ENCODE assay signal across 8 cellular contexts in the genomic region with DNA sequence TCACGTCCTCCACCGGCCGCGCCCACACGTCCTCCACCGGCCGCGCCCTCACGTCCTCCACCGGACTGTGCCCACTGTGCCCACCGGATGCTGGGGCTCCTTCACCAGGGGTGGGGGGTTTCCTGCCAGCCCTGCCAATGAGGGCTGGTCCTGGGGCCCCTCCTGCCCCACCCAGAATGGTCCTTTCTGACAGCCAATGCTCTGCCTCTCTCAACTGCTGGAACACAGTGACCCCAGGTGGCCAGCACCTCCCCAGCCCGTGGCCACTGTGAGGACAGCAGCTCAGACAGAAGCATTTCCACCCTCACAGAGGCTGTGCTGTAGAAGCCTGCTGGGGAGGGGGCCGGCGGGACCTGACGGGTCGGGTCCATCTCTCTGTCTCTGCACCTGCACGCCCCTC.
DNase-seq lines count a peak whose midpoint lies in the region; ATAC-seq and TF ChIP-seq lines count a peak whose summit lies in the region.

No MANE protein-coding gene starts in this region.

- TF ChIP-seq CTCF in fibroblast of pulmonary artery (IDR thresholded peaks at IDR 0.05; ENCODE audit: low read length, missing control alignments) = peak; percentile 53

- ATAC-seq in HG03469 (IDR thresholded peaks at IDR 0.05; ENCODE audit: unreplicated experiment) = no peak

- no peak overlapping the region for H3K4me3 ChIP-seq in fibroblast of pulmonary artery (replicated peaks; ENCODE audit: low read depth, low read length)

- peak; percentile 33 for DNase-seq in activated T-cell treated with anti-CD3 and anti-CD28 coated beads for 1 hour (ENCODE audit: low read depth)
- no peak for DNase-seq in activated T-cell treated with anti-CD3 and anti-CD28 coated beads for 4 hours
- peak; percentile 42 for DNase-seq in activated CD4-positive, CD25-positive, alpha-beta regulatory T cell treated with anti-CD3 and anti-CD28 coated beads, Interleukin-2, amount 50 U/mL, for 72 hours
- peak; percentile 39 for DNase-seq in fibroblast of pulmonary artery (ENCODE audit: low read depth)
- DNase-seq in stimulated activated CD4-positive, alpha-beta T cell treated with anti-CD3 and anti-CD28 coated beads, Interleukin-1b, Interleukin-23, amount 100 ng/mL, for 48 hours = peak; percentile 34
- no peak for DNase-seq in NCI-H1694 (lab: John Stamatoyannopoulos, UW)
- no peak for DNase-seq in occipital lobe (lab: John Stamatoyannopoulos, UW)

Comparison
In these comparisons a context has a peak if more than half of its experiments do, and no peak if none do; other contexts are left out.
1. DNase-seq: peak in activated T-cell treated with anti-CD3 and anti-CD28 coated beads for 1 hour (single experiment), activated CD4-positive, CD25-positive, alpha-beta regulatory T cell treated with anti-CD3 and anti-CD28 coated beads, Interleukin-2, amount 50 U/mL, for 72 hours (single experiment), fibroblast of pulmonary artery (single experiment) and stimulated activated CD4-positive, alpha-beta T cell treated with anti-CD3 and anti-CD28 coated beads, Interleukin-1b, Interleukin-23, amount 100 ng/mL, for 48 hours (single experiment); none in activated T-cell treated with anti-CD3 and anti-CD28 coated beads for 4 hours (single experiment), NCI-H1694 (single experiment) and occipital lobe (single experiment).